In genomic region chr1:160724445-160725242, GRCh38 we compare ENCODE assay signal across 16 cellular contexts. TPM values are rescaled to one million over a fixed set of nuclear protein-coding genes. Genes with fewer than 3 reads are reported as not detected.
DNase-seq lines count a peak whose midpoint lies in the region; ATAC-seq, FAIRE-seq and TF ChIP-seq lines count a peak whose summit lies in the region.
"Had no signal": no experiment of that assay in that cellular context is flagged by ENCODE, and none has a peak within 500 bp of the region (broad histone marks: within the 10 kb centered on the region; RNA-seq: fewer than 3 reads in every experiment).

No MANE protein-coding gene starts in this region.

- TF ChIP-seq EP300 in gastroesophageal sphincter (IDR thresholded peaks at IDR 0.05) = no peak

- DNase-seq in natural killer cell treated with Interleukin-12 subunit alpha and Interleukin-12 subunit beta and Interleukin-15 and Interleukin-18, amount 100 ng/mL, for 72 hours (ENCODE audit: low spot score) = peak; percentile 51
- DNase-seq in natural killer cell (no peak), RCC 7860 (ENCODE audit: low spot score) (no peak), kidney glomerular epithelial cell (lab: John Stamatoyannopoulos, UW) (no peak)
- DNase-seq in activated T-helper 1 cell treated with anti-CD3 and anti-CD28 coated beads, Interleukin-12 subunit alpha, Interleukin-12 subunit beta, Interleukin-2, Interleukin-4 antibody, amounts not matched to agents 30 ng/mL and 10 ng/mL and 1 ng/mL, durations not matched to agents 14 hours and 24 hours and 36 hours (ENCODE audit: low spot score) = no peak
- DNase-seq: activated T-cell treated with anti-CD3 and anti-CD28 coated beads, Interleukin-2, amount 50 U/mL, for 48 hours; esophagus squamous epithelium; hippocampal formation; NCI-H1105; Peyer's patch had no signal

- H3K27me3 ChIP-seq in KMS-11 (ENCODE audit: insufficient read depth, low read depth) (no peaks in the 10 kb centered on the region), gastroesophageal sphincter (no peaks in the 10 kb centered on the region)
- H3K27me3 ChIP-seq: esophagus squamous epithelium, Peyer's patch had no signal

- H3K4me3 Mint-ChIP-seq in natural killer cell treated with Interleukin-12 subunit alpha and Interleukin-12 subunit beta and Interleukin-15 and Interleukin-18, amount 100 ng/mL, for 72 hours = no peak overlapping the region
- no peak overlapping the region for H3K4me3 Mint-ChIP-seq in natural killer cell
- H3K4me3 Mint-ChIP-seq in activated T-helper 1 cell treated with anti-CD3 and anti-CD28 coated beads, Interleukin-12 subunit alpha, Interleukin-12 subunit beta, Interleukin-2, Interleukin-4 antibody, amounts not matched to agents 30 ng/mL and 10 ng/mL and 1 ng/mL, durations not matched to agents 14 hours and 24 hours and 36 hours = no peak overlapping the region

- no peak overlapping the region for H3K27ac ChIP-seq in KMS-11
- no peak overlapping the region for H3K27ac ChIP-seq in gastroesophageal sphincter
- H3K27ac ChIP-seq: Peyer's patch had no signal

- no peaks in the 10 kb centered on the region for H3K27me3 Mint-ChIP-seq in natural killer cell treated with Interleukin-12 subunit alpha and Interleukin-12 subunit beta and Interleukin-15 and Interleukin-18, amount 100 ng/mL, for 72 hours
- H3K27me3 Mint-ChIP-seq in natural killer cell (ENCODE audit: low read depth in 2 of 2) = no peaks in the 10 kb centered on the region
- no peaks in the 10 kb centered on the region for H3K27me3 Mint-ChIP-seq in activated T-helper 1 cell treated with anti-CD3 and anti-CD28 coated beads, Interleukin-12 subunit alpha, Interleukin-12 subunit beta, Interleukin-2, Interleukin-4 antibody, amounts not matched to agents 30 ng/mL and 10 ng/mL and 1 ng/mL, durations not matched to agents 14 hours and 24 hours and 36 hours (ENCODE audit: insufficient read depth)

- no peak overlapping the region for H3K27ac Mint-ChIP-seq in natural killer cell treated with Interleukin-12 subunit alpha and Interleukin-12 subunit beta and Interleukin-15 and Interleukin-18, amount 100 ng/mL, for 72 hours
- no peak overlapping the region for H3K27ac Mint-ChIP-seq in natural killer cell
- peak overlapping the region; percentile 31 for H3K27ac Mint-ChIP-seq in activated T-helper 1 cell treated with anti-CD3 and anti-CD28 coated beads, Interleukin-12 subunit alpha, Interleukin-12 subunit beta, Interleukin-2, Interleukin-4 antibody, amounts not matched to agents 30 ng/mL and 10 ng/mL and 1 ng/mL, durations not matched to agents 14 hours and 24 hours and 36 hours

- no peaks in the 10 kb centered on the region for H3K79me2 ChIP-seq in KMS-11 (ENCODE audit: insufficient read depth, low read depth)

- no peak for FAIRE-seq in RCC 7860 (lab: Jason Lieb, UNC)
- FAIRE-seq: astrocyte had no signal

- H3K9ac ChIP-seq in KMS-11 = no peak overlapping the region

- H2AFZ ChIP-seq in KMS-11 (ENCODE audit: low read depth) = no peak overlapping the region

- H3K4me3 ChIP-seq in KMS-11 (IDR thresholded peaks at IDR 0.05; ENCODE audit: insufficient read depth, low read depth, low read length) (no peak overlapping the region), gastroesophageal sphincter (no peak overlapping the region)
- H3K4me3 ChIP-seq: esophagus squamous epithelium, Peyer's patch had no signal

- no peak for TF ChIP-seq POLR2A in gastroesophageal sphincter (IDR thresholded peaks at IDR 0.05)

- no peaks in the 10 kb centered on the region for H3K9me3 ChIP-seq in gastroesophageal sphincter
- H3K9me3 ChIP-seq: esophagus squamous epithelium, Peyer's patch had no signal

- intact Hi-C loops in natural killer cell (cut with micrococcal nuclease) = no loop called here
- intact Hi-C loops in activated T-helper 1 cell treated with anti-CD3 and anti-CD28 coated beads, Interleukin-12 subunit alpha, Interleukin-12 subunit beta, Interleukin-2, Interleukin-4 antibody, amounts not matched to agents 30 ng/mL and 10 ng/mL and 1 ng/mL, durations not matched to agents 14 hours and 24 hours and 36 hours (cut with micrococcal nuclease) = no loop called here

- H3K4me2 ChIP-seq in KMS-11 = no peak overlapping the region

- H3K9me3 Mint-ChIP-seq in natural killer cell treated with Interleukin-12 subunit alpha and Interleukin-12 subunit beta and Interleukin-15 and Interleukin-18, amount 100 ng/mL, for 72 hours = no peaks in the 10 kb centered on the region
- H3K9me3 Mint-ChIP-seq in natural killer cell = no peaks in the 10 kb centered on the region
- H3K9me3 Mint-ChIP-seq in activated T-helper 1 cell treated with anti-CD3 and anti-CD28 coated beads, Interleukin-12 subunit alpha, Interleukin-12 subunit beta, Interleukin-2, Interleukin-4 antibody, amounts not matched to agents 30 ng/mL and 10 ng/mL and 1 ng/mL, durations not matched to agents 14 hours and 24 hours and 36 hours = no peaks in the 10 kb centered on the region

- no peaks in the 10 kb centered on the region for H3K36me3 Mint-ChIP-seq in natural killer cell treated with Interleukin-12 subunit alpha and Interleukin-12 subunit beta and Interleukin-15 and Interleukin-18, amount 100 ng/mL, for 72 hours
- no peaks in the 10 kb centered on the region for H3K36me3 Mint-ChIP-seq in natural killer cell
- H3K36me3 Mint-ChIP-seq in activated T-helper 1 cell treated with anti-CD3 and anti-CD28 coated beads, Interleukin-12 subunit alpha, Interleukin-12 subunit beta, Interleukin-2, Interleukin-4 antibody, amounts not matched to agents 30 ng/mL and 10 ng/mL and 1 ng/mL, durations not matched to agents 14 hours and 24 hours and 36 hours (ENCODE audit: low read depth) = no peaks in the 10 kb centered on the region

- no peak for TF ChIP-seq CTCF in natural killer cell (IDR thresholded peaks at IDR 0.05)
- 0 out of 2 replicates have a peak, but pooled peaks have one; percentile 13 for TF ChIP-seq CTCF in KMS-11 (conservative IDR thresholded peaks at IDR 0.05; ENCODE audit: low read depth, low read length)
- TF ChIP-seq CTCF in gastroesophageal sphincter (IDR thresholded peaks at IDR 0.05) = no peak

- H3K4me1 Mint-ChIP-seq in natural killer cell treated with Interleukin-12 subunit alpha and Interleukin-12 subunit beta and Interleukin-15 and Interleukin-18, amount 100 ng/mL, for 72 hours (ENCODE audit: low read depth in 2 of 2) = peaks cover 24 to 36% of the 10 kb centered on the region in 2 donors
- peaks cover 17 to 22% of the 10 kb centered on the region in 2 donors for H3K4me1 Mint-ChIP-seq in natural killer cell
- peaks cover 21% of the 10 kb centered on the region for H3K4me1 Mint-ChIP-seq in activated T-helper 1 cell treated with anti-CD3 and anti-CD28 coated beads, Interleukin-12 subunit alpha, Interleukin-12 subunit beta, Interleukin-2, Interleukin-4 antibody, amounts not matched to agents 30 ng/mL and 10 ng/mL and 1 ng/mL, durations not matched to agents 14 hours and 24 hours and 36 hours (ENCODE audit: low read depth)

- H3K36me3 ChIP-seq in KMS-11 (ENCODE audit: insufficient read depth) = no peaks in the 10 kb centered on the region
- H3K36me3 ChIP-seq in gastroesophageal sphincter = no peaks in the 10 kb centered on the region
- H3K36me3 ChIP-seq: esophagus squamous epithelium, Peyer's patch had no signal

- no peaks in the 10 kb centered on the region for H4K20me1 ChIP-seq in KMS-11 (ENCODE audit: insufficient read depth)

- H3K4me1 ChIP-seq in KMS-11 (ENCODE audit: low read depth, poor library complexity, severe bottlenecking) (peaks cover 19% of the 10 kb centered on the region), gastroesophageal sphincter (peaks cover 0 to 5% (median 0%) of the 10 kb centered on the region in 3 donors)

- 24 to 47% methylated on average over 3 to 10 of the region's 11 CpGs for WGBS in gastroesophageal sphincter (ENCODE audit: low coverage in 1 of 2), 2 donors

- ATAC-seq in natural killer cell treated with Interleukin-12 subunit alpha and Interleukin-12 subunit beta and Interleukin-15 and Interleukin-18, amount 100 ng/mL, for 72 hours = peak in 1 of 2 donors; percentile 59
- no peak for ATAC-seq in natural killer cell
- ATAC-seq in GM19397 (IDR thresholded peaks at IDR 0.05; ENCODE audit: unreplicated experiment) = no peak
- no peak for ATAC-seq in gastroesophageal sphincter
- ATAC-seq: activated CD4-positive, CD25-positive, alpha-beta regulatory T cell treated with anti-CD3 and anti-CD28 coated beads, Interleukin-2, amount 50 U/mL, for 24 hours had no signal

RNA-seq across cellular contexts. Expression of gene CD48, which starts 13.0 kb away (rescaled TPM):
- 100 to 1,000 TPM; 434 to 816 TPM for total RNA-seq in natural killer cell treated with Interleukin-12 subunit alpha and Interleukin-12 subunit beta and Interleukin-15 and Interleukin-18, amount 100 ng/mL, for 72 hours
- total RNA-seq in natural killer cell (100 to 1,000 TPM; 213 to 249 (median 223) TPM), gastroesophageal sphincter (1 to 10 TPM in 3 of 4 donors, not detected in 1; 2.2 to 8.5 (median 4.5) TPM)
- total RNA-seq in activated T-helper 1 cell treated with anti-CD3 and anti-CD28 coated beads, Interleukin-12 subunit alpha, Interleukin-12 subunit beta, Interleukin-2, Interleukin-4 antibody, amounts not matched to agents 30 ng/mL and 10 ng/mL and 1 ng/mL, durations not matched to agents 14 hours and 24 hours and 36 hours = 219 and 222 TPM in 2 replicates
- total RNA-seq: astrocyte, dermis microvascular lymphatic vessel endothelial cell had no signal

RNA-seq across cellular contexts. Expression of gene SLAMF7, which starts 14.4 kb away (rescaled TPM):
- 1,000 to 10,000 TPM in 1 of 2 donors, 100 to 1,000 TPM in 1; 677 to 1,669 TPM for total RNA-seq in natural killer cell treated with Interleukin-12 subunit alpha and Interleukin-12 subunit beta and Interleukin-15 and Interleukin-18, amount 100 ng/mL, for 72 hours
- total RNA-seq in natural killer cell = 100 to 1,000 TPM; 191 to 301 (median 227) TPM
- 43.7 and 53.6 TPM in 2 replicates for total RNA-seq in activated T-helper 1 cell treated with anti-CD3 and anti-CD28 coated beads, Interleukin-12 subunit alpha, Interleukin-12 subunit beta, Interleukin-2, Interleukin-4 antibody, amounts not matched to agents 30 ng/mL and 10 ng/mL and 1 ng/mL, durations not matched to agents 14 hours and 24 hours and 36 hours
- total RNA-seq in gastroesophageal sphincter = 1 to 10 TPM in 1 of 4 donors, under 1 TPM in 2, not detected in 1; 0.62 to 3.5 (median 0.67) TPM
- total RNA-seq: dermis microvascular lymphatic vessel endothelial cell had no signal

Comparison
In these comparisons a context has a peak if more than half of its experiments do, and no peak if none do; other contexts are left out.
1. RNA of gene CD48, which starts 13.0 kb away (total RNA-seq): 434 to 816 TPM in natural killer cell treated with Interleukin-12 subunit alpha and Interleukin-12 subunit beta and Interleukin-15 and Interleukin-18, amount 100 ng/mL, for 72 hours, 213 to 249 TPM in natural killer cell and 219 to 222 TPM in activated T-helper 1 cell treated with anti-CD3 and anti-CD28 coated beads, Interleukin-12 subunit alpha, Interleukin-12 subunit beta, Interleukin-2, Interleukin-4 antibody, amounts not matched to agents 30 ng/mL and 10 ng/mL and 1 ng/mL, durations not matched to agents 14 hours and 24 hours and 36 hours; 2.2 to 8.5 TPM in gastroesophageal sphincter; every median in the first group is over 10 times any median in the second.